16 cellular contexts compared by ENCODE assay signal in the genomic region with DNA sequence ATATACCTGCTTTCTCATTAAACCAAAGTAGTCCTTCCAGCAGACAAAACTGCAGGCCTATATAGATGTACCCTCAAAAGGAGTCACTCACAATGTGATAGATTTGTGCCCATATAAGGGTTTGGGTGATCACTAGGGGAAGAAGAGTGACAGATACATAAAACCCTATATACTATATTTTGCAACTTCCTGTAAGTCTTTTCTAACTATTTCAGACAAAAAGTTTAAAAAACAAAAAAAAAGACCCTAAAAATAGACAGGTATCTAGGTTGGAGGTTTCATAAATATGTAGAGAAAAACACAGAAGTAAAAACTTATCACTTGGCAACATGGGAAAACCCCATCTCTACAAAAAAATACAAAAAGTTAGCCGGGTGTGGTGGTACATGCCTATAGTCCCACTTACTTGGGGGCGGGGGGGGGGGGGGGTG. TPM values are rescaled to one million over a fixed set of nuclear protein-coding genes. Genes with fewer than 3 reads are reported as not detected.
DNase-seq lines count a peak whose midpoint lies in the region; ATAC-seq and TF ChIP-seq lines count a peak whose summit lies in the region.
"Had no signal": no experiment of that assay in that cellular context is flagged by ENCODE, and none has a peak within 500 bp of the region (broad histone marks: within the 10 kb centered on the region; RNA-seq: fewer than 3 reads in every experiment).

No MANE protein-coding gene starts in this region.

- H3K27me3 ChIP-seq in DOHH2 (ENCODE audit: control insufficient read depth, low read length) (no peaks in the 10 kb centered on the region), gastroesophageal sphincter (no peaks in the 10 kb centered on the region)
- H3K27me3 ChIP-seq: stomach, upper lobe of left lung had no signal

- peak overlapping the region; percentile 32; the same call in 1 of the 2 replicates for H3K4me3 ChIP-seq in DOHH2 (ENCODE audit: low read length)
- no peak overlapping the region for H3K4me3 ChIP-seq in gastroesophageal sphincter
- H3K4me3 ChIP-seq: stomach, upper lobe of left lung had no signal

- no peak for TF ChIP-seq POLR2A in gastroesophageal sphincter (IDR thresholded peaks at IDR 0.05)

- peaks cover 15% of the 10 kb centered on the region; the same call in 1 of the 2 replicates for H4K20me1 ChIP-seq in DOHH2 (ENCODE audit: control insufficient read depth, insufficient read depth, low read depth, low read length)

- H3K4me1 ChIP-seq in DOHH2 (ENCODE audit: control insufficient read depth, low read length), result peaks cover 37% of the 10 kb centered on the region
- peaks cover 0 to 31% (median 8%) of the 10 kb centered on the region in 3 donors for H3K4me1 ChIP-seq in gastroesophageal sphincter

- no peaks in the 10 kb centered on the region for H3K9me3 ChIP-seq in DOHH2 (ENCODE audit: control insufficient read depth, insufficient read depth, low read length)
- no peaks in the 10 kb centered on the region for H3K9me3 ChIP-seq in gastroesophageal sphincter
- H3K9me3 ChIP-seq: stomach, upper lobe of left lung had no signal

- H3K9me2 ChIP-seq in DOHH2 (replicated peaks; ENCODE audit: control insufficient read depth, low read length), result no peaks in the 10 kb centered on the region

- no peak for TF ChIP-seq CTCF in DOHH2 (IDR thresholded peaks at IDR 0.05; ENCODE audit: low read depth, low read length, poor library complexity, severe bottlenecking)
- TF ChIP-seq CTCF in GM13976 (IDR thresholded peaks at IDR 0.05; ENCODE audit: borderline replicate concordance, control extremely low read depth, extremely low read depth, insufficient read depth, missing control alignments), result no peak
- no peak for TF ChIP-seq CTCF in gastroesophageal sphincter (IDR thresholded peaks at IDR 0.05)

- TF ChIP-seq EP300 in gastroesophageal sphincter (IDR thresholded peaks at IDR 0.05), result no peak

- H3K4me1 Mint-ChIP-seq in IgD-negative memory B cell, result peaks cover 27 to 30% (median 28%) of the 10 kb centered on the region in 3 donors

- H3K36me3 ChIP-seq in DOHH2 (ENCODE audit: control insufficient read depth, low read length), result peaks cover 73% of the 10 kb centered on the region
- H3K36me3 ChIP-seq in gastroesophageal sphincter, result peaks cover 0 to 77% of the 10 kb centered on the region in 2 donors

- H3K27ac Mint-ChIP-seq in IgD-negative memory B cell, result peak overlapping the region; percentile 85 to 89 (median 85)

- in situ Hi-C loops in GM13976 (cut with MboI; ENCODE audit: low sequenced_read_pairs, unreplicated experiment), result loop anchor here (25.0 kb wide), 1 partner anchor 476 kb away; a partner anchor contains a TSS

- peak overlapping the region; percentile 40; the same call in 1 of the 2 replicates for H3K27ac ChIP-seq in DOHH2 (ENCODE audit: low read depth, low read length)
- no peak overlapping the region for H3K27ac ChIP-seq in gastroesophageal sphincter
- H3K27ac ChIP-seq: epithelial cell of prostate, stomach, upper lobe of left lung had no signal

- peak overlapping the region in 3 of 4 donors; percentile 45 to 76 (median 69) for H3K4me3 Mint-ChIP-seq in IgD-negative memory B cell

- WGBS in gastroesophageal sphincter (ENCODE audit: low coverage in 1 of 2), 2 donors, result 86% methylated on average over 1 of the region's 2 CpGs; no CpG with 5 or more reads in 1 of the 2 donors

- peaks cover 2% of the 10 kb centered on the region for H3K36me3 Mint-ChIP-seq in IgD-negative memory B cell

- no peak for ATAC-seq in gastroesophageal sphincter
- ATAC-seq: naive thymus-derived CD8-positive, alpha-beta T cell had no signal

- no peaks in the 10 kb centered on the region for H3K27me3 Mint-ChIP-seq in IgD-negative memory B cell
- H3K27me3 Mint-ChIP-seq: naive thymus-derived CD8-positive, alpha-beta T cell had no signal

- peaks cover 36% of the 10 kb centered on the region for H3F3A ChIP-seq in DOHH2 (ENCODE audit: control insufficient read depth, insufficient read depth)

- H3K9me3 Mint-ChIP-seq in IgD-negative memory B cell, result no peaks in the 10 kb centered on the region
- H3K9me3 Mint-ChIP-seq: naive thymus-derived CD8-positive, alpha-beta T cell had no signal

- H3K4me2 ChIP-seq in DOHH2 (ENCODE audit: low read length), result peak overlapping the region; percentile 93

- H3K79me2 ChIP-seq in DOHH2 (ENCODE audit: control insufficient read depth, low read length), result peaks cover 61% of the 10 kb centered on the region

- peak; percentile 34 for DNase-seq in GM13976 (ENCODE audit: low spot score)
- peak; percentile 18 for DNase-seq in germinal center (ENCODE audit: low spot score)
- no peak for DNase-seq in NCI-H526 treated with DMSO at 0.1 percent for 48 hours (lab: John Stamatoyannopoulos, UW)
- no peak for DNase-seq in NCI-H1694 (lab: John Stamatoyannopoulos, UW)
- DNase-seq: activated CD4-positive, CD25-positive, alpha-beta regulatory T cell; activated CD8-positive, alpha-beta memory T cell treated with anti-CD3 and anti-CD28 coated beads for 24 hours; foreskin fibroblast; naive thymus-derived CD8-positive, alpha-beta T cell; stimulated activated CD4-positive, alpha-beta T cell treated with anti-CD3 and anti-CD28 coated beads, Interleukin-1b, Interleukin-23, amount 100 ng/mL, for 48 hours; stomach; T-helper 9 cell; upper lobe of left lung had no signal

RNA-seq across cellular contexts. Expression of a gene that starts 3.0 kb away (rescaled TPM):
- polyA plus RNA-seq in IgD-negative memory B cell, result 14.0 TPM
- 1 to 10 TPM in 3 of 4 donors, under 1 TPM in 1; 0.69 to 8.2 (median 4.9) TPM for total RNA-seq in gastroesophageal sphincter

Comparison
In these comparisons a context has a peak if more than half of its experiments do, and no peak if none do; other contexts are left out.
1. DNase-seq: peak in GM13976 (single experiment) and germinal center (single experiment); none in NCI-H526 treated with DMSO at 0.1 percent for 48 hours (single experiment) and NCI-H1694 (single experiment).